Comparison of ENCODE assay signal across 38 cellular contexts in genomic region chr22:22619765-22620414, GRCh38. TPM values are rescaled to one million over a fixed set of nuclear protein-coding genes. Genes with fewer than 3 reads are reported as not detected.
"Had no signal": no experiment of that assay in that cellular context is flagged by ENCODE, and none has a peak within 500 bp of the region (broad histone marks: within the 10 kb centered on the region; RNA-seq: fewer than 3 reads in every experiment).

No MANE protein-coding gene starts in this region.

- H3K4me3 ChIP-seq: ascending aorta had no signal

- H3K36me3 ChIP-seq: ascending aorta had no signal

- H3K9me3 Mint-ChIP-seq: activated naive CD4-positive, alpha-beta T cell treated with anti-CD3 and anti-CD28 coated beads, Interleukin-2, amount 10 ng/mL, durations not matched to agents 7 days and 5 days; activated T-helper 1 cell treated with anti-CD3 and anti-CD28 coated beads, Interleukin-12 subunit alpha, Interleukin-12 subunit beta, Interleukin-2, Interleukin-4 antibody, amounts not matched to agents 30 ng/mL and 10 ng/mL and 1 ng/mL, durations not matched to agents 14 hours and 24 hours and 36 hours; T-helper 1 cell treated with Interleukin-12 subunit alpha and Interleukin-12 subunit beta and Interleukin-4 antibody, amounts not matched to agents 30 μg/mL and 1 μg/mL, for 36 hours; T-helper 2 cell treated with Interferon-gamma antibody and Interleukin-4, amounts not matched to agents 5 μg/mL and 100 μg/mL, for 36 hours had no signal

- H3K4me1 Mint-ChIP-seq: brain had no signal

- H3K27me3 ChIP-seq: ascending aorta had no signal

- ATAC-seq: activated CD8-positive, alpha-beta T cell treated with anti-CD3 and anti-CD28 coated beads for 36 hours; activated naive CD8-positive, alpha-beta T cell treated with anti-CD3 and anti-CD28 coated beads, Interleukin-2, amount 50 U/mL, for 24 hours; activated T-cell treated with anti-CD3 and anti-CD28 coated beads, Interleukin-2, amount 50 U/mL, for 4 hours; activated T-cell treated with anti-CD3 and anti-CD28 coated beads, Interleukin-2, amount 50 U/mL, for 72 hours; activated T-helper 17 cell treated with anti-CD3 and anti-CD28 coated beads, Interleukin-2, amount 50 U/mL, for 72 hours had no signal

- FAIRE-seq: colon, TTC549 had no signal

- DNase-seq: activated B cell treated with CpG ODN at 0.5 μM for 24 hours; activated CD4-positive, alpha-beta memory T cell treated with anti-CD3 and anti-CD28 coated beads for 36 hours; activated CD4-positive, alpha-beta T cell treated with anti-CD3 and anti-CD28 coated beads for 4 hours; activated CD4-positive, alpha-beta T cell treated with anti-CD3 and anti-CD28 coated beads, Interleukin-2, amount 10 ng/mL, durations not matched to agents 24 days and 14 days; activated CD4-positive, alpha-beta T cell treated with anti-CD3 and anti-CD28 coated beads, Interleukin-2, amount 50 U/mL, for 1 hour; activated CD4-positive, alpha-beta T cell treated with anti-CD3 and anti-CD28 coated beads, Interleukin-2, amount 50 U/mL, for 4 hours; activated CD4-positive, CD25-positive, alpha-beta regulatory T cell treated with anti-CD3 and anti-CD28 coated beads, Interleukin-2, amount 50 U/mL, for 72 hours; activated CD8-positive, alpha-beta memory T cell treated with anti-CD3 and anti-CD28 coated beads, Interleukin-2, amount 50 U/mL, for 4 hours; activated CD8-positive, alpha-beta T cell treated with anti-CD3 and anti-CD28 coated beads for 36 hours; activated gamma-delta T cell; activated naive CD4-positive, alpha-beta T cell treated with anti-CD3 and anti-CD28 coated beads, Interleukin-2, amount 10 ng/mL, durations not matched to agents 7 days and 5 days; activated naive CD4-positive, alpha-beta T cell treated with Interleukin-2 at 50 U/mL for 16 hours; activated naive CD8-positive, alpha-beta T cell treated with anti-CD3 and anti-CD28 coated beads, Interleukin-2, amount 10 ng/mL, durations not matched to agents 7 days and 5 days; activated naive CD8-positive, alpha-beta T cell treated with anti-CD3 and anti-CD28 coated beads, Interleukin-2, amount 50 U/mL, for 24 hours; activated T-cell treated with anti-CD3 and anti-CD28 coated beads for 4 hours; activated T-cell treated with anti-CD3 and anti-CD28 coated beads, Interleukin-2, amount 50 U/mL, for 1 hour; activated T-cell treated with anti-CD3 and anti-CD28 coated beads, Interleukin-2, amount 50 U/mL, for 4 hours; activated T-cell treated with anti-CD3 and anti-CD28 coated beads, Interleukin-2, amount 50 U/mL, for 72 hours; amygdala; anterior cingulate cortex; central memory CD4-positive, alpha-beta T cell; T-helper 2 cell; T-helper 9 cell had no signal

- H3K4me3 Mint-ChIP-seq: activated B cell treated with CpG ODN at 0.5 μM for 24 hours; activated CD4-positive, alpha-beta memory T cell treated with anti-CD3 and anti-CD28 coated beads for 36 hours; activated CD4-positive, alpha-beta T cell treated with anti-CD3 and anti-CD28 coated beads, Interleukin-2, amount 10 ng/mL, durations not matched to agents 24 days and 14 days; activated CD8-positive, alpha-beta T cell treated with anti-CD3 and anti-CD28 coated beads for 36 hours; activated naive CD4-positive, alpha-beta T cell treated with anti-CD3 and anti-CD28 coated beads, Interleukin-2, amount 10 ng/mL, durations not matched to agents 7 days and 5 days; activated naive CD4-positive, alpha-beta T cell treated with anti-CD3 and anti-CD28 coated beads, Interleukin-2, amount 50 U/mL, for 24 hours; activated naive CD8-positive, alpha-beta T cell; activated naive CD8-positive, alpha-beta T cell treated with anti-CD3 and anti-CD28 coated beads, Interleukin-2, amount 10 ng/mL, durations not matched to agents 7 days and 5 days; activated naive CD8-positive, alpha-beta T cell treated with anti-CD3 and anti-CD28 coated beads, Interleukin-2, amount 50 U/mL, for 24 hours; activated T-cell treated with anti-CD3 and anti-CD28 coated beads, Interleukin-2, amount 50 U/mL, for 4 hours; activated T-cell treated with anti-CD3 and anti-CD28 coated beads, Interleukin-2, amount 50 U/mL, for 72 hours; activated T-helper 1 cell treated with anti-CD3 and anti-CD28 coated beads, Interleukin-12 subunit alpha, Interleukin-12 subunit beta, Interleukin-2, Interleukin-4 antibody, amounts not matched to agents 30 ng/mL and 10 ng/mL and 1 ng/mL, durations not matched to agents 14 hours and 24 hours and 36 hours; activated T-helper 17 cell treated with anti-CD3 and anti-CD28 coated beads, Interleukin-2, amount 50 U/mL, for 72 hours; brain; T-helper 1 cell treated with Interleukin-12 subunit alpha and Interleukin-12 subunit beta and Interleukin-4 antibody, amounts not matched to agents 30 μg/mL and 1 μg/mL, for 36 hours; T-helper 2 cell treated with Interferon-gamma antibody and Interleukin-4, amounts not matched to agents 5 μg/mL and 100 μg/mL, for 36 hours had no signal

- H3K36me3 Mint-ChIP-seq: activated CD4-positive, alpha-beta memory T cell treated with anti-CD3 and anti-CD28 coated beads for 36 hours; activated naive CD4-positive, alpha-beta T cell treated with anti-CD3 and anti-CD28 coated beads, Interleukin-2, amount 10 ng/mL, durations not matched to agents 7 days and 5 days; activated naive CD4-positive, alpha-beta T cell treated with anti-CD3 and anti-CD28 coated beads, Interleukin-2, amount 50 U/mL, for 24 hours; activated naive CD8-positive, alpha-beta T cell; activated naive CD8-positive, alpha-beta T cell treated with anti-CD3 and anti-CD28 coated beads, Interleukin-2, amount 10 ng/mL, durations not matched to agents 7 days and 5 days; brain had no signal

- H3K27me3 Mint-ChIP-seq: activated B cell treated with CpG ODN at 0.5 μM for 24 hours; activated naive CD4-positive, alpha-beta T cell treated with anti-CD3 and anti-CD28 coated beads, Interleukin-2, amount 50 U/mL, for 24 hours; activated naive CD8-positive, alpha-beta T cell; activated naive CD8-positive, alpha-beta T cell treated with anti-CD3 and anti-CD28 coated beads, Interleukin-2, amount 10 ng/mL, durations not matched to agents 7 days and 5 days; activated T-helper 17 cell treated with anti-CD3 and anti-CD28 coated beads, Interleukin-2, amount 50 U/mL, for 72 hours had no signal

- H3K9me3 ChIP-seq: ascending aorta had no signal

- H3K4me1 ChIP-seq: ascending aorta had no signal

- H3K27ac ChIP-seq: ascending aorta, VCaP had no signal

- H3K27ac Mint-ChIP-seq: activated B cell treated with CpG ODN at 0.5 μM for 24 hours; activated CD4-positive, alpha-beta memory T cell treated with anti-CD3 and anti-CD28 coated beads for 36 hours; activated CD4-positive, alpha-beta T cell treated with anti-CD3 and anti-CD28 coated beads, Interleukin-2, amount 10 ng/mL, durations not matched to agents 24 days and 14 days; activated CD8-positive, alpha-beta T cell treated with anti-CD3 and anti-CD28 coated beads for 36 hours; activated naive CD4-positive, alpha-beta T cell treated with anti-CD3 and anti-CD28 coated beads, Interleukin-2, amount 10 ng/mL, durations not matched to agents 7 days and 5 days; activated naive CD4-positive, alpha-beta T cell treated with anti-CD3 and anti-CD28 coated beads, Interleukin-2, amount 50 U/mL, for 24 hours; activated naive CD8-positive, alpha-beta T cell; activated naive CD8-positive, alpha-beta T cell treated with anti-CD3 and anti-CD28 coated beads, Interleukin-2, amount 10 ng/mL, durations not matched to agents 7 days and 5 days; activated naive CD8-positive, alpha-beta T cell treated with anti-CD3 and anti-CD28 coated beads, Interleukin-2, amount 50 U/mL, for 24 hours; activated T-cell treated with anti-CD3 and anti-CD28 coated beads, Interleukin-2, amount 50 U/mL, for 72 hours; activated T-helper 1 cell treated with anti-CD3 and anti-CD28 coated beads, Interleukin-12 subunit alpha, Interleukin-12 subunit beta, Interleukin-2, Interleukin-4 antibody, amounts not matched to agents 30 ng/mL and 10 ng/mL and 1 ng/mL, durations not matched to agents 14 hours and 24 hours and 36 hours; activated T-helper 17 cell treated with anti-CD3 and anti-CD28 coated beads, Interleukin-2, amount 50 U/mL, for 72 hours; brain; T-helper 1 cell treated with Interleukin-12 subunit alpha and Interleukin-12 subunit beta and Interleukin-4 antibody, amounts not matched to agents 30 μg/mL and 1 μg/mL, for 36 hours; T-helper 2 cell treated with Interferon-gamma antibody and Interleukin-4, amounts not matched to agents 5 μg/mL and 100 μg/mL, for 36 hours had no signal

RNA-seq across cellular contexts. Expression of gene GGTLC2, which starts 24.5 kb away (rescaled TPM):
- total RNA-seq: activated B cell treated with CpG ODN at 0.5 μM for 24 hours; activated CD4-positive, alpha-beta memory T cell treated with anti-CD3 and anti-CD28 coated beads for 36 hours; activated CD4-positive, alpha-beta T cell treated with anti-CD3 and anti-CD28 coated beads, Interleukin-2, amount 10 ng/mL, durations not matched to agents 24 days and 14 days; activated CD8-positive, alpha-beta memory T cell treated with anti-CD3 and anti-CD28 coated beads for 36 hours; activated CD8-positive, alpha-beta T cell treated with anti-CD3 and anti-CD28 coated beads for 36 hours; activated naive CD8-positive, alpha-beta T cell treated with anti-CD3 and anti-CD28 coated beads, Interleukin-2, amount 10 ng/mL, durations not matched to agents 7 days and 5 days; activated T-cell treated with anti-CD3 and anti-CD28 coated beads, Interleukin-2, amount 50 U/mL, for 4 hours; activated T-cell treated with anti-CD3 and anti-CD28 coated beads, Interleukin-2, amount 50 U/mL, for 72 hours; activated T-helper 1 cell treated with anti-CD3 and anti-CD28 coated beads, Interleukin-12 subunit alpha, Interleukin-12 subunit beta, Interleukin-2, Interleukin-4 antibody, amounts not matched to agents 30 ng/mL and 10 ng/mL and 1 ng/mL, durations not matched to agents 14 hours and 24 hours and 36 hours; activated T-helper 17 cell treated with anti-CD3 and anti-CD28 coated beads, Interleukin-2, amount 50 U/mL, for 72 hours; ascending aorta; cardiac septum; cerebellum had no signal
- polyA plus RNA-seq: adipose tissue had no signal
